ENCODE assay signal across 16 cellular contexts in genomic region chr1:59453297-59453970, GRCh38.
DNase-seq lines count a peak whose midpoint lies in the region; ATAC-seq and TF ChIP-seq lines count a peak whose summit lies in the region.
"Had no signal": no experiment of that assay in that cellular context is flagged by ENCODE, and none has a peak within 500 bp of the region (broad histone marks: within the 10 kb centered on the region; RNA-seq: fewer than 3 reads in every experiment).

No MANE protein-coding gene starts in this region.

- no peak overlapping the region for H2BK15ac ChIP-seq in IMR-90 (ENCODE audit: low read depth, low read length)

- H3K9me1 ChIP-seq in IMR-90 (ENCODE audit: insufficient read depth, low read length): peaks cover 6% of the 10 kb centered on the region; the same call in 1 of the 2 replicates

- TF ChIP-seq RAD21 in IMR-90 (IDR thresholded peaks at IDR 0.05; ENCODE audit: low read length): no peak

- H3K27ac Mint-ChIP-seq in stimulated activated memory B cell treated with anti-CD40 and anti-IgM and Interleukin-4, amounts not matched to agents 10 μg/mL and 1 μg/mL and 100 μg/mL, for 72 hours: peak overlapping the region; percentile 22
- no peak overlapping the region for H3K27ac Mint-ChIP-seq in osteocyte (ENCODE audit: unreplicated experiment)
- H3K27ac Mint-ChIP-seq: brain, immature natural killer cell had no signal

- no peak overlapping the region for H2AFZ ChIP-seq in IMR-90 (replicated peaks; ENCODE audit: low read length, poor library complexity)

- TF ChIP-seq CTCF in IMR-90 (conservative IDR thresholded peaks at IDR 0.05; ENCODE audit: low read depth, low read length) (no peak), epithelial cell of esophagus (IDR thresholded peaks at IDR 0.05; ENCODE audit: insufficient read depth, low read depth, low read length, missing control alignments) (no peak), osteocyte (IDR thresholded peaks at IDR 0.05) (no peak)

- no peak overlapping the region for H3K4me3 ChIP-seq in IMR-90 (ENCODE audit: insufficient read depth, low read depth, low read length)
- no peak overlapping the region for H3K4me3 ChIP-seq in epithelial cell of esophagus (ENCODE audit: low read length)
- H3K4me3 ChIP-seq: spleen had no signal

- H4K8ac ChIP-seq in IMR-90 (ENCODE audit: low read depth in 2 of 2, low read length in 2 of 2): no peak overlapping the region

- H3K4me1 Mint-ChIP-seq in stimulated activated memory B cell treated with anti-CD40 and anti-IgM and Interleukin-4, amounts not matched to agents 10 μg/mL and 1 μg/mL and 100 μg/mL, for 72 hours: peaks cover 7% of the 10 kb centered on the region
- H3K4me1 Mint-ChIP-seq in osteocyte (ENCODE audit: unreplicated experiment): no peaks in the 10 kb centered on the region
- H3K4me1 Mint-ChIP-seq: immature natural killer cell had no signal

- H3K4me3 Mint-ChIP-seq in stimulated activated memory B cell treated with anti-CD40 and anti-IgM and Interleukin-4, amounts not matched to agents 10 μg/mL and 1 μg/mL and 100 μg/mL, for 72 hours: no peak overlapping the region
- no peak overlapping the region for H3K4me3 Mint-ChIP-seq in osteocyte (ENCODE audit: unreplicated experiment)
- H3K4me3 Mint-ChIP-seq: brain, immature natural killer cell had no signal

- POLR2A ChIA-PET in IMR-90 (lab: Charles Lee; ENCODE audit: unreplicated experiment): no interaction called here

- H3K27me3 ChIP-seq in IMR-90 (ENCODE audit: control insufficient read depth, insufficient read depth, low read length): no peaks in the 10 kb centered on the region
- H3K27me3 ChIP-seq: spleen had no signal

- peaks cover 25% of the 10 kb centered on the region for H3K36me3 Mint-ChIP-seq in stimulated activated memory B cell treated with anti-CD40 and anti-IgM and Interleukin-4, amounts not matched to agents 10 μg/mL and 1 μg/mL and 100 μg/mL, for 72 hours
- no peaks in the 10 kb centered on the region for H3K36me3 Mint-ChIP-seq in osteocyte (ENCODE audit: unreplicated experiment)

- no peak overlapping the region for H3K56ac ChIP-seq in IMR-90 (ENCODE audit: extremely low read depth, insufficient read depth, low read length)

- no TSS peak for BruUV-seq in IMR-90 (replicated peaks; lab: Mats Ljungman, UMichigan)

- dilution Hi-C loops in IMR-90 (cut with HindIII; ENCODE audit: low sequenced_read_pairs, unreplicated experiment): no loop called here

- H2AK5ac ChIP-seq in IMR-90 (ENCODE audit: low read depth, low read length): peak overlapping the region; percentile 10; the same call in 1 of the 2 replicates

- no peak overlapping the region for H2BK5ac ChIP-seq in IMR-90 (ENCODE audit: low read depth, low read length, poor library complexity, severe bottlenecking)

- no peak overlapping the region for H3K27ac ChIP-seq in IMR-90 (ENCODE audit: insufficient read depth, low read length)
- H3K27ac ChIP-seq: spleen had no signal

- H4K91ac ChIP-seq in IMR-90 (ENCODE audit: insufficient read depth, low read depth, low read length): no peak overlapping the region

- no peaks in the 10 kb centered on the region for H4K20me1 ChIP-seq in IMR-90 (ENCODE audit: insufficient read depth, low read length)

- H3K18ac ChIP-seq in IMR-90 (ENCODE audit: low read depth, low read length): no peak overlapping the region

- peak overlapping the region; percentile 3; the same call in 1 of the 2 replicates for H2BK20ac ChIP-seq in IMR-90 (ENCODE audit: low read depth, low read length)

- no peaks in the 10 kb centered on the region for H3K36me3 ChIP-seq in IMR-90 (ENCODE audit: control insufficient read depth, insufficient read depth, low read length)
- H3K36me3 ChIP-seq: spleen had no signal

- H3K79me1 ChIP-seq in IMR-90 (ENCODE audit: low read depth in 1 of 2, low read length in 2 of 2): no peaks in the 10 kb centered on the region

- peak; percentile 58 for DNase-seq in IMR-90
- peak; percentile 60 for DNase-seq in NOMO-1 treated with DMSO at 0.1 percent for 48 hours (lab: John Stamatoyannopoulos, UW; ENCODE audit: unreplicated experiment)
- peak; percentile 52 for DNase-seq in epithelial cell of esophagus (ENCODE audit: low read depth)
- no peak for DNase-seq in activated T-cell treated with anti-CD3 and anti-CD28 coated beads, Interleukin-2, amount 50 U/mL, for 48 hours
- no peak for DNase-seq in SW 1271 (lab: John Stamatoyannopoulos, UW)
- no peak for DNase-seq in osteocyte (ENCODE audit: extremely low spot score, unreplicated experiment)
- DNase-seq: activated CD4-positive, alpha-beta T cell treated with anti-CD3 and anti-CD28 coated beads, Interleukin-2, amount 50 U/mL, for 1 hour; activated effector memory CD4-positive, alpha-beta T cell treated with anti-CD3 and anti-CD28 coated beads, Interleukin-2, amount 50 U/mL, for 16 hours; Caco-2; immature natural killer cell; NCI-H1092; NCI-H2081 treated with DMSO at 0.1 percent for 48 hours; spleen; stimulated activated CD4-positive, alpha-beta T cell treated with anti-CD3 and anti-CD28 coated beads, Interleukin-4, amount 100 ng/mL, for 24 hours had no signal

- peak overlapping the region; percentile 17; the same call in 1 of the 2 replicates for H2BK120ac ChIP-seq in IMR-90 (ENCODE audit: low read depth, low read length)

- peak overlapping the region; percentile 34; the same call in 1 of the 2 replicates for H3K14ac ChIP-seq in IMR-90 (replicated peaks; ENCODE audit: low read depth, low read length)

- ATAC-seq in IMR-90 (ENCODE audit: low read depth): peak; percentile 38
- peak; percentile 43 for ATAC-seq in stimulated activated memory B cell treated with anti-CD40 and anti-IgM and Interleukin-4, amounts not matched to agents 10 μg/mL and 1 μg/mL and 100 μg/mL, for 72 hours

- no peak overlapping the region for H3K4me2 ChIP-seq in IMR-90 (ENCODE audit: low read depth, low read length)

- TF ChIP-seq POLR2A in IMR-90 (IDR thresholded peaks at IDR 0.05; ENCODE audit: low read depth, low read length): no peak

- intact Hi-C loops in IMR-90 (cut with micrococcal nuclease): no loop called here

- H3K23ac ChIP-seq in IMR-90 (ENCODE audit: low read depth, low read length): no peak overlapping the region

- in situ Hi-C loops in IMR-90 (cut with MboI; ENCODE audit: low sequenced_read_pairs): no loop called here

- no peak overlapping the region for H4K5ac ChIP-seq in IMR-90 (ENCODE audit: low read depth, low read length)

- no peak overlapping the region for H3K4ac ChIP-seq in IMR-90 (ENCODE audit: low read depth, low read length)

- no peaks in the 10 kb centered on the region for H3K9me3 Mint-ChIP-seq in stimulated activated memory B cell treated with anti-CD40 and anti-IgM and Interleukin-4, amounts not matched to agents 10 μg/mL and 1 μg/mL and 100 μg/mL, for 72 hours
- peaks cover 4% of the 10 kb centered on the region for H3K9me3 Mint-ChIP-seq in osteocyte (ENCODE audit: unreplicated experiment)

- no peaks in the 10 kb centered on the region for H3K9me3 ChIP-seq in IMR-90 (ENCODE audit: control insufficient read depth, insufficient read depth, low read length)
- H3K9me3 ChIP-seq: Caco-2, spleen had no signal

- CTCF ChIA-PET in IMR-90 (lab: Yijun Ruan, JAX): no interaction called here

- peaks cover 1% of the 10 kb centered on the region for H3K4me1 ChIP-seq in IMR-90 (ENCODE audit: control insufficient read depth, insufficient read depth, low read length)
- H3K4me1 ChIP-seq: Caco-2 had no signal

- H3K27me3 Mint-ChIP-seq in stimulated activated memory B cell treated with anti-CD40 and anti-IgM and Interleukin-4, amounts not matched to agents 10 μg/mL and 1 μg/mL and 100 μg/mL, for 72 hours: no peaks in the 10 kb centered on the region
- H3K27me3 Mint-ChIP-seq in osteocyte (ENCODE audit: unreplicated experiment): no peaks in the 10 kb centered on the region
- H3K27me3 Mint-ChIP-seq: brain had no signal

- H3K9ac ChIP-seq in IMR-90 (ENCODE audit: low read depth, low read length): no peak overlapping the region

- 61% methylated on average over 2 of the region's 2 CpGs; no CpG with 5 or more reads in 1 of the 2 experiments for WGBS in IMR-90 (ENCODE audit: extremely low coverage in 2 of 2, insufficient read length in 1 of 2), 2 experiments

- H2AK9ac ChIP-seq in IMR-90 (replicated peaks; ENCODE audit: low read depth, low read length, poor library complexity): no peak overlapping the region

TF ChIP-seq in IMR-90, 13 proteins besides CTCF, POLR2A, EP300 and RAD21:
- TF ChIP-seq MXI1 (IDR thresholded peaks at IDR 0.05; ENCODE audit: borderline replicate concordance, low read depth, low read length): no peak
- no peak for TF ChIP-seq CEBPB (IDR thresholded peaks at IDR 0.05; ENCODE audit: low read depth, low read length)
- no peak for TF ChIP-seq SMC3 (IDR thresholded peaks at IDR 0.05; ENCODE audit: low read depth, low read length)
- no peak for TF ChIP-seq CHD1 (IDR thresholded peaks at IDR 0.05; ENCODE audit: low read depth, low read length)
- no peak for TF ChIP-seq RFX5 (IDR thresholded peaks at IDR 0.05; ENCODE audit: low read depth, low read length)
- TF ChIP-seq MAZ (IDR thresholded peaks at IDR 0.05; ENCODE audit: borderline replicate concordance, low read depth, low read length): no peak
- TF ChIP-seq MAFK (IDR thresholded peaks at IDR 0.05; ENCODE audit: low read depth, low read length): no peak
- TF ChIP-seq, protein P1, sequence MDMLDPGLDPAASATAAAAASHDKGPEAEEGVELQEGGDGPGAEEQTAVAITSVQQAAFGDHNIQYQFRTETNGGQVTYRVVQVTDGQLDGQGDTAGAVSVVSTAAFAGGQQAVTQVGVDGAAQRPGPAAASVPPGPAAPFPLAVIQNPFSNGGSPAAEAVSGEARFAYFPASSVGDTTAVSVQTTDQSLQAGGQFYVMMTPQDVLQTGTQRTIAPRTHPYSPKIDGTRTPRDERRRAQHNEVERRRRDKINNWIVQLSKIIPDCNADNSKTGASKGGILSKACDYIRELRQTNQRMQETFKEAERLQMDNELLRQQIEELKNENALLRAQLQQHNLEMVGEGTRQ (IDR thresholded peaks at IDR 0.05; ENCODE audit: low read depth, low read length): no peak
- TF ChIP-seq FOS (IDR thresholded peaks at IDR 0.05; ENCODE audit: low read depth, low read length): no peak
- TF ChIP-seq, protein P2, sequence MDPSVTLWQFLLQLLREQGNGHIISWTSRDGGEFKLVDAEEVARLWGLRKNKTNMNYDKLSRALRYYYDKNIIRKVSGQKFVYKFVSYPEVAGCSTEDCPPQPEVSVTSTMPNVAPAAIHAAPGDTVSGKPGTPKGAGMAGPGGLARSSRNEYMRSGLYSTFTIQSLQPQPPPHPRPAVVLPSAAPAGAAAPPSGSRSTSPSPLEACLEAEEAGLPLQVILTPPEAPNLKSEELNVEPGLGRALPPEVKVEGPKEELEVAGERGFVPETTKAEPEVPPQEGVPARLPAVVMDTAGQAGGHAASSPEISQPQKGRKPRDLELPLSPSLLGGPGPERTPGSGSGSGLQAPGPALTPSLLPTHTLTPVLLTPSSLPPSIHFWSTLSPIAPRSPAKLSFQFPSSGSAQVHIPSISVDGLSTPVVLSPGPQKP (IDR thresholded peaks at IDR 0.05; ENCODE audit: borderline replicate concordance, low read depth, low read length): no peak

Comparison
In these comparisons a context has a peak if more than half of its experiments do, and no peak if none do; other contexts are left out.
1. DNase-seq: peak in IMR-90 (single experiment), NOMO-1 treated with DMSO at 0.1 percent for 48 hours (single experiment) and epithelial cell of esophagus (single experiment); none in activated T-cell treated with anti-CD3 and anti-CD28 coated beads, Interleukin-2, amount 50 U/mL, for 48 hours (0 of 2), SW 1271 (0 of 2) and osteocyte (single experiment).